11 cellular contexts compared by ENCODE assay signal in genomic region chr2:64876137-64876647, GRCh38.
DNase-seq lines count a peak whose midpoint lies in the region; ATAC-seq and TF ChIP-seq lines count a peak whose summit lies in the region.
"Had no signal": no experiment of that assay in that cellular context is flagged by ENCODE, and none has a peak within 500 bp of the region (broad histone marks: within the 10 kb centered on the region; RNA-seq: fewer than 3 reads in every experiment).

No MANE protein-coding gene starts in this region.

- H3K27me3 ChIP-seq in HAP-1 (ENCODE audit: low read depth) (no peaks in the 10 kb centered on the region), gastroesophageal sphincter (no peaks in the 10 kb centered on the region)

- peak overlapping the region in 3 of 4 donors; percentile 7 to 23 (median 19) for H3K27ac ChIP-seq in gastroesophageal sphincter

- H3K4me1 Mint-ChIP-seq in activated T-cell treated with anti-CD3 and anti-CD28 coated beads, Interleukin-2, amount 50 U/mL, for 24 hours (ENCODE audit: low read depth): peaks cover 10% of the 10 kb centered on the region

- no peaks in the 10 kb centered on the region for H3K9me3 Mint-ChIP-seq in activated T-cell treated with anti-CD3 and anti-CD28 coated beads, Interleukin-2, amount 50 U/mL, for 24 hours
- H3K9me3 Mint-ChIP-seq: activated naive CD4-positive, alpha-beta T cell treated with anti-CD3 and anti-CD28 coated beads, Interleukin-2, amount 50 U/mL, for 72 hours; natural killer cell treated with Interleukin-12 subunit alpha and Interleukin-12 subunit beta and Interleukin-15 and Interleukin-18, amount 100 ng/mL, for 72 hours had no signal

- no peak for TF ChIP-seq POLR2A in gastroesophageal sphincter (IDR thresholded peaks at IDR 0.05)

- H3K4me3 ChIP-seq in HAP-1: no peak overlapping the region
- no peak overlapping the region for H3K4me3 ChIP-seq in gastroesophageal sphincter
- H3K4me3 ChIP-seq in retinal pigment epithelial cell (ENCODE audit: low read length): no peak overlapping the region

- peak; percentile 57 for ATAC-seq in gastroesophageal sphincter
- ATAC-seq: activated naive CD4-positive, alpha-beta T cell treated with anti-CD3 and anti-CD28 coated beads, Interleukin-2, amount 50 U/mL, for 72 hours; natural killer cell treated with Interleukin-12 subunit alpha and Interleukin-12 subunit beta and Interleukin-15 and Interleukin-18, amount 100 ng/mL, for 72 hours had no signal

- H3K9me3 ChIP-seq in HAP-1 (no peaks in the 10 kb centered on the region), gastroesophageal sphincter (no peaks in the 10 kb centered on the region)

- DNase-seq in HAP-1 (ENCODE audit: low spot score in 2 of 2): peak; percentile 78 to 81
- peak; percentile 70 for DNase-seq in SK-MEL-5 (ENCODE audit: low read depth, low spot score)
- peak; percentile 87 for DNase-seq in retinal pigment epithelial cell (ENCODE audit: low read depth)
- DNase-seq in T-helper 1 cell: no peak
- DNase-seq in activated T-cell treated with anti-CD3 and anti-CD28 coated beads, Interleukin-2, amount 50 U/mL, for 24 hours: no peak
- DNase-seq in MV-4-11 (lab: John Stamatoyannopoulos, UW): no peak
- no peak for DNase-seq in NCI-H2107 treated with DMSO at 0.1 percent for 48 hours (lab: John Stamatoyannopoulos, UW; ENCODE audit: unreplicated experiment)
- DNase-seq: NCI-H526 had no signal

- no peaks in the 10 kb centered on the region for H3K27me3 Mint-ChIP-seq in activated T-cell treated with anti-CD3 and anti-CD28 coated beads, Interleukin-2, amount 50 U/mL, for 24 hours

- H3K36me3 ChIP-seq in HAP-1 (replicated peaks) (no peaks in the 10 kb centered on the region), gastroesophageal sphincter (no peaks in the 10 kb centered on the region)

- WGBS in gastroesophageal sphincter (ENCODE audit: low coverage in 1 of 2), 2 donors: 20 to 35% methylated on average over 2 of the region's 3 CpGs

- no peak for TF ChIP-seq CTCF in gastroesophageal sphincter (IDR thresholded peaks at IDR 0.05)
- TF ChIP-seq CTCF in retinal pigment epithelial cell (conservative IDR thresholded peaks at IDR 0.05; ENCODE audit: low read depth, low read length): no peak

- H3K27ac Mint-ChIP-seq in activated T-cell treated with anti-CD3 and anti-CD28 coated beads, Interleukin-2, amount 50 U/mL, for 24 hours: no peak overlapping the region
- H3K27ac Mint-ChIP-seq: activated naive CD4-positive, alpha-beta T cell treated with anti-CD3 and anti-CD28 coated beads, Interleukin-2, amount 50 U/mL, for 72 hours; natural killer cell treated with Interleukin-12 subunit alpha and Interleukin-12 subunit beta and Interleukin-15 and Interleukin-18, amount 100 ng/mL, for 72 hours had no signal

- H3K4me3 Mint-ChIP-seq in activated T-cell treated with anti-CD3 and anti-CD28 coated beads, Interleukin-2, amount 50 U/mL, for 24 hours: no peak overlapping the region
- H3K4me3 Mint-ChIP-seq: natural killer cell treated with Interleukin-12 subunit alpha and Interleukin-12 subunit beta and Interleukin-15 and Interleukin-18, amount 100 ng/mL, for 72 hours had no signal

- H3K4me1 ChIP-seq in HAP-1 (peaks cover 5% of the 10 kb centered on the region; the same call in 1 of the 2 replicates), gastroesophageal sphincter (peaks cover 0 to 19% (median 6%) of the 10 kb centered on the region in 3 donors)

- in situ Hi-C loops in HAP-1 (cut with MboI; ENCODE audit: low sequenced_read_pairs) (no loop called here), SK-MEL-5 (cut with HindIII; ENCODE audit: low pct_unique_long_range_greater_than_20kb, low sequenced_read_pairs) (no loop called here)

- no peak for TF ChIP-seq EP300 in gastroesophageal sphincter (IDR thresholded peaks at IDR 0.05)

- no peaks in the 10 kb centered on the region for H3K36me3 Mint-ChIP-seq in activated T-cell treated with anti-CD3 and anti-CD28 coated beads, Interleukin-2, amount 50 U/mL, for 24 hours (ENCODE audit: low read depth)
- H3K36me3 Mint-ChIP-seq: activated naive CD4-positive, alpha-beta T cell treated with anti-CD3 and anti-CD28 coated beads, Interleukin-2, amount 50 U/mL, for 72 hours; natural killer cell treated with Interleukin-12 subunit alpha and Interleukin-12 subunit beta and Interleukin-15 and Interleukin-18, amount 100 ng/mL, for 72 hours had no signal

Comparison
In these comparisons a context has a peak if more than half of its experiments do, and no peak if none do; other contexts are left out.
1. DNase-seq: peak in HAP-1 (2 of 2), SK-MEL-5 (single experiment) and retinal pigment epithelial cell (single experiment); none in T-helper 1 cell (0 of 5), activated T-cell treated with anti-CD3 and anti-CD28 coated beads, Interleukin-2, amount 50 U/mL, for 24 hours (single experiment), MV-4-11 (single experiment) and NCI-H2107 treated with DMSO at 0.1 percent for 48 hours (single experiment).